In genomic region chrX:68895339-68896250, GRCh38 we compare ENCODE assay signal across 8 cellular contexts.
DNase-seq lines count a peak whose midpoint lies in the region; ATAC-seq and TF ChIP-seq lines count a peak whose summit lies in the region.

No MANE protein-coding gene starts in this region.

- H3K4me2 ChIP-seq in mammary epithelial cell (ENCODE audit: insufficient read depth, low read depth, low read length) = peak overlapping the region; percentile 35

- dilution Hi-C loops in mammary epithelial cell (cut with HindIII; ENCODE audit: low sequenced_read_pairs) = no loop called here

- no peak for TF ChIP-seq CTCF in mammary epithelial cell (conservative IDR thresholded peaks at IDR 0.05 in 1 of 2, IDR thresholded peaks at IDR 0.05 in 1 of 2; ENCODE audit: extremely low read depth in 1 of 2, insufficient read depth in 1 of 2, low read depth in 1 of 2, low read length in 2 of 2)
- no peak for TF ChIP-seq CTCF in suprapubic skin (IDR thresholded peaks at IDR 0.05)
- no peak for TF ChIP-seq CTCF in WERI-Rb-1 (IDR thresholded peaks at IDR 0.05; ENCODE audit: low read depth, low read length)

- peak overlapping the region; percentile 37 for H3K27ac ChIP-seq in mammary epithelial cell (ENCODE audit: insufficient read depth, low read depth, low read length)
- H3K27ac ChIP-seq in suprapubic skin = peak overlapping the region; percentile 79
- no peak overlapping the region for H3K27ac ChIP-seq in WERI-Rb-1

- no TSS peak for BruUV-seq in mammary epithelial cell (replicated peaks; lab: Mats Ljungman, UMichigan)

- ATAC-seq in left colon (peak; percentile 70), GM19455 (IDR thresholded peaks at IDR 0.05; ENCODE audit: unreplicated experiment) (no peak), GM21786 (IDR thresholded peaks at IDR 0.05; ENCODE audit: unreplicated experiment) (no peak)

- CTCF ChIA-PET in mammary epithelial cell (lab: Charles Lee; ENCODE audit: low non-redundant PET) = no interaction called here

- in situ Hi-C loops in mammary epithelial cell (cut with MboI; ENCODE audit: low sequenced_read_pairs in 2 of 2) = no loop called here

- no peak for TF ChIP-seq EP300 in suprapubic skin (IDR thresholded peaks at IDR 0.05)

- no peak overlapping the region for H3K9ac ChIP-seq in mammary epithelial cell (ENCODE audit: insufficient read depth, low read length)

- no peak overlapping the region for H3K4me3 ChIP-seq in mammary epithelial cell (replicated peaks in 1 of 3; ENCODE audit: insufficient read depth in 1 of 3, low read depth in 2 of 3, low read length in 3 of 3)
- peak overlapping the region; percentile 24 for H3K4me3 ChIP-seq in suprapubic skin
- H3K4me3 ChIP-seq in WERI-Rb-1 (ENCODE audit: low read depth, low read length) = no peak overlapping the region

- DNase-seq in NCI-H1436 (lab: John Stamatoyannopoulos, UW) (peak; percentile 23), NCI-H1436 treated with DMSO at 0.1 percent for 48 hours (lab: John Stamatoyannopoulos, UW) (no peak), mammary epithelial cell (peak; percentile 65), left colon (peak; percentile 67 to 75), suprapubic skin (ENCODE audit: low spot score in 2 of 2) (no peak), WERI-Rb-1 (no peak)

- intact Hi-C loops in mammary epithelial cell (cut with micrococcal nuclease) (loop anchor here (1.0 to 5.0 kb wide), 4 partner anchors 42 to 132 kb away; no protein-coding TSS in a partner anchor), left colon (cut with DNase I, micrococcal nuclease) (no loop called here)

- no peaks in the 10 kb centered on the region for H4K20me1 ChIP-seq in mammary epithelial cell (ENCODE audit: insufficient read depth, low read length)

- no peaks in the 10 kb centered on the region for H3K9me3 ChIP-seq in mammary epithelial cell (replicated peaks; ENCODE audit: insufficient read depth, low read length)
- H3K9me3 ChIP-seq in suprapubic skin = no peaks in the 10 kb centered on the region
- H3K9me3 ChIP-seq in WERI-Rb-1 (ENCODE audit: severe bottlenecking) = no peaks in the 10 kb centered on the region

- 46% methylated on average over 4 of the region's 9 CpGs for WGBS in mammary epithelial cell (ENCODE audit: low coverage, missing lambda C conversion rate)
- 62% methylated on average over 6 of the region's 9 CpGs for WGBS in suprapubic skin

- H3K36me3 ChIP-seq in mammary epithelial cell (ENCODE audit: insufficient read depth, low read length) (no peaks in the 10 kb centered on the region), suprapubic skin (no peaks in the 10 kb centered on the region), WERI-Rb-1 (no peaks in the 10 kb centered on the region)

- H3K4me1 ChIP-seq in mammary epithelial cell (ENCODE audit: insufficient read depth, low read length) (peaks cover 18% of the 10 kb centered on the region), suprapubic skin (peaks cover 28% of the 10 kb centered on the region)

- H2AFZ ChIP-seq in mammary epithelial cell (ENCODE audit: low read depth, low read length) = peak overlapping the region; percentile 57

- H3K79me2 ChIP-seq in mammary epithelial cell (ENCODE audit: insufficient read depth, low read length) = no peaks in the 10 kb centered on the region

- TF ChIP-seq POLR2A in suprapubic skin (IDR thresholded peaks at IDR 0.05) = no peak

- H3K27me3 ChIP-seq in mammary epithelial cell (ENCODE audit: insufficient read depth, low read length) (no peaks in the 10 kb centered on the region), suprapubic skin (no peaks in the 10 kb centered on the region), WERI-Rb-1 (ENCODE audit: insufficient read depth, low read depth, severe bottlenecking) (peaks cover 10% of the 10 kb centered on the region)

Comparison
In these comparisons a context has a peak if more than half of its experiments do, and no peak if none do; other contexts are left out.
1. DNase-seq: peak in NCI-H1436 (single experiment), mammary epithelial cell (single experiment) and left colon (2 of 2); none in NCI-H1436 treated with DMSO at 0.1 percent for 48 hours (single experiment), suprapubic skin (0 of 2) and WERI-Rb-1 (single experiment).